ENCODE assay signal across 8 cellular contexts in the genomic region with DNA sequence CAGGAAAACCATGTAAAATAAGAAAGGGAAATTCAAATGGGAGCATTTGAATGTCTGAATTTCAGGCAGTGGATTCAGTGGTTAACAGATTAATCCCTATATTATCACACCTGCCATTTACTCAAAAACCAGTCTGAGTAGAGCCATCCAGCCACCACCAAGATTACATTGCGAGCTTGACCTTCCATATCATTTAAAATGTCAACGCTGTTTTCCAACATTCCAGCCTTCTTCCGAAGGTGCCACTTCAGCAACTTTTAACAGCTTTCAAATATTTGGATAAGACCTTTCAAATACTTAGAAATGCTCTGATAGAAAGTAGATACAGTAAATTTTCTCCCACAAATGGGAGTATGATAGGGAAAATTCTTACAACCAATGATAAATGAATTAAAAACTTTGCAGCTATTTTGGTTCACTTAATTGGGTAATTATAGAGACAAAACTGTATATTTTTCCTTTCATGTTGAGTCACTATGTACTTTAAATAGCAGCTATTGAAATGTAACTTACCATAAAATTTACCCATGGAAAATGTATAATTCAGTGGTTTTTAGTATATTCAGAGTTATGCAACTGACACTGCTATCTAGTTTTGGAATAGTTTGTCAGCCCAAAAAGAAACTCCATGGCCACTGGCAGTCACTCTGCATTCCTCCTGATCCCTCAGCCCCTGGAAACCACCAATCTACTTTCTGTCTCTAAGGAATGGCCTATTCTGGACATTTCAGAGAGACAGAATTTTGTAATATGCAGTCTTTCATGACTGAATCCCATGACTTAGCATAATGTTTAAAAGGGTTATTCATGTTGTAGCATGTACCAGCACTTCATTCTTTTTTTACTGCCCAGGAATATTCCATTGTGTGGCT. TPM values are rescaled to one million over a fixed set of nuclear protein-coding genes. Genes with fewer than 3 reads are reported as not detected.
DNase-seq lines count a peak whose midpoint lies in the region; ATAC-seq and TF ChIP-seq lines count a peak whose summit lies in the region.

No MANE protein-coding gene starts in this region.

- intact Hi-C loops in uterus (cut with DNase I; ENCODE audit: low total_unique reads): no loop called here

- H3K27me3 ChIP-seq in uterus: no peaks in the 10 kb centered on the region

- H3K27ac ChIP-seq in uterus: no peak overlapping the region

- no peak for DNase-seq in activated CD4-positive, CD25-positive, alpha-beta regulatory T cell treated with anti-CD3 and anti-CD28 coated beads, Interleukin-2, amount 50 U/mL, for 72 hours
- no peak for DNase-seq in activated T-cell treated with anti-CD3 and anti-CD28 coated beads, Interleukin-2, amount 50 U/mL, for 72 hours
- DNase-seq in foreskin melanocyte: peak; percentile 68
- no peak for DNase-seq in stimulated activated naive CD8-positive, alpha-beta T cell treated with anti-CD3 and anti-CD28 coated beads, Interleukin-15, amount 100 ng/mL, for 72 hours
- DNase-seq in SW480 (ENCODE audit: low spot score): no peak
- DNase-seq in uterus: no peak

- H3K9me3 ChIP-seq in uterus: no peaks in the 10 kb centered on the region

- no peaks in the 10 kb centered on the region for H3K27me3 Mint-ChIP-seq in activated T-cell treated with anti-CD3 and anti-CD28 coated beads, Interleukin-2, amount 50 U/mL, for 72 hours (ENCODE audit: low read depth)
- no peaks in the 10 kb centered on the region for H3K27me3 Mint-ChIP-seq in stimulated activated naive CD8-positive, alpha-beta T cell treated with anti-CD3 and anti-CD28 coated beads, Interleukin-15, amount 100 ng/mL, for 72 hours

- peak overlapping the region in 1 of 2 donors; percentile 33 for H3K4me3 Mint-ChIP-seq in activated T-cell treated with anti-CD3 and anti-CD28 coated beads, Interleukin-2, amount 50 U/mL, for 72 hours
- peak overlapping the region; percentile 52 to 66 for H3K4me3 Mint-ChIP-seq in stimulated activated naive CD8-positive, alpha-beta T cell treated with anti-CD3 and anti-CD28 coated beads, Interleukin-15, amount 100 ng/mL, for 72 hours

- H3K36me3 Mint-ChIP-seq in activated T-cell treated with anti-CD3 and anti-CD28 coated beads, Interleukin-2, amount 50 U/mL, for 72 hours (ENCODE audit: insufficient read depth in 2 of 2): peaks cover 0 to 8% of the 10 kb centered on the region in 2 donors

- H3K4me3 ChIP-seq in uterus: no peak overlapping the region

- H3K36me3 ChIP-seq in uterus: no peaks in the 10 kb centered on the region

- H3K27ac Mint-ChIP-seq in activated T-cell treated with anti-CD3 and anti-CD28 coated beads, Interleukin-2, amount 50 U/mL, for 72 hours: peak overlapping the region; percentile 56
- peak overlapping the region in 1 of 2 donors; percentile 6 for H3K27ac Mint-ChIP-seq in stimulated activated naive CD8-positive, alpha-beta T cell treated with anti-CD3 and anti-CD28 coated beads, Interleukin-15, amount 100 ng/mL, for 72 hours

- no peak for TF ChIP-seq CTCF in uterus (IDR thresholded peaks at IDR 0.05)

- peaks cover 94% of the 10 kb centered on the region for H3K4me1 Mint-ChIP-seq in activated T-cell treated with anti-CD3 and anti-CD28 coated beads, Interleukin-2, amount 50 U/mL, for 72 hours (ENCODE audit: low read depth)
- H3K4me1 Mint-ChIP-seq in stimulated activated naive CD8-positive, alpha-beta T cell treated with anti-CD3 and anti-CD28 coated beads, Interleukin-15, amount 100 ng/mL, for 72 hours: peaks cover 96% of the 10 kb centered on the region

- H3K4me1 ChIP-seq in uterus: no peaks in the 10 kb centered on the region

- no peak for TF ChIP-seq POLR2A in uterus (IDR thresholded peaks at IDR 0.05)

- peak; percentile 47 to 64 for ATAC-seq in activated CD4-positive, CD25-positive, alpha-beta regulatory T cell treated with anti-CD3 and anti-CD28 coated beads, Interleukin-2, amount 50 U/mL, for 24 hours
- ATAC-seq in activated T-cell treated with anti-CD3 and anti-CD28 coated beads, Interleukin-2, amount 50 U/mL, for 72 hours (replicated peaks in 1 of 2): no peak
- ATAC-seq in stimulated activated naive CD8-positive, alpha-beta T cell treated with anti-CD3 and anti-CD28 coated beads, Interleukin-15, amount 100 ng/mL, for 72 hours: peak; percentile 38
- ATAC-seq in HG02981 (IDR thresholded peaks at IDR 0.05; ENCODE audit: unreplicated experiment): no peak

- H3K9me3 Mint-ChIP-seq in activated T-cell treated with anti-CD3 and anti-CD28 coated beads, Interleukin-2, amount 50 U/mL, for 72 hours: no peaks in the 10 kb centered on the region
- H3K9me3 Mint-ChIP-seq in stimulated activated naive CD8-positive, alpha-beta T cell treated with anti-CD3 and anti-CD28 coated beads, Interleukin-15, amount 100 ng/mL, for 72 hours: no peaks in the 10 kb centered on the region

RNA-seq across cellular contexts. Expression of gene EZR, which starts 21.6 kb away (rescaled TPM):
- total RNA-seq in activated T-cell treated with anti-CD3 and anti-CD28 coated beads, Interleukin-2, amount 50 U/mL, for 72 hours: 100 to 1,000 TPM; 167 to 177 TPM
- 10 to 100 TPM; 27.4 to 94.0 (median 59.3) TPM for total RNA-seq in uterus

Comparison
In these comparisons a context has a peak if more than half of its experiments do, and no peak if none do; other contexts are left out.
1. ATAC-seq: peak in activated CD4-positive, CD25-positive, alpha-beta regulatory T cell treated with anti-CD3 and anti-CD28 coated beads, Interleukin-2, amount 50 U/mL, for 24 hours (2 of 2) and stimulated activated naive CD8-positive, alpha-beta T cell treated with anti-CD3 and anti-CD28 coated beads, Interleukin-15, amount 100 ng/mL, for 72 hours (single experiment); none in activated T-cell treated with anti-CD3 and anti-CD28 coated beads, Interleukin-2, amount 50 U/mL, for 72 hours (0 of 2) and HG02981 (single experiment).